16 cellular contexts compared by ENCODE assay signal in the genomic region with DNA sequence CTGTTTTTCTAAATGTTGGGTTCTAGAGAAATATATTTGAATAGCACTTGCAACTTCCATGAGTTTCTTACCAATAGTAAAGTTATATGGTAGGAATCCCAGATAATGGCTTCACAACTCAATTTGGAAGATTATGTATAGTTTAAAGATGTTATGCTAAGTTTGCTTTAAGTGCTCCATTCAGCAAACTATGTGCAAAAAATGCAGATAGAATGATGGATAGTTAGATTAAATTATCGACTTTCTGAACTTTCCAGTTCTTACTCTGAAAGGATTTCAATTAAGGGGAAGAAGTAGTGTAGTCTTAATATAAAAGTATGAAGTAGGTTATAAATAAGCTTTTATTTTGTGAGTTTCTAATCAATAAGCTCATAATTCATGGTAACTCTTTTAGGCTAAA.
A peak's percentile ranks its signal among the peaks of the same experiment; 100 is the strongest.
DNase-seq lines count a peak whose midpoint lies in the region; ATAC-seq, FAIRE-seq and TF ChIP-seq lines count a peak whose summit lies in the region.
"Had no signal": no experiment of that assay in that cellular context is flagged by ENCODE, and none has a peak within 500 bp of the region (broad histone marks: within the 10 kb centered on the region; RNA-seq: fewer than 3 reads in every experiment).

No MANE protein-coding gene starts in this region.

- no peak overlapping the region for H3K27ac Mint-ChIP-seq in endothelial cell (ENCODE audit: unreplicated experiment)
- H3K27ac Mint-ChIP-seq: CD4-positive, alpha-beta T cell; H9 had no signal

- H3K9me3 ChIP-seq in SK-N-MC (ENCODE audit: low read depth, low read length) (no peaks in the 10 kb centered on the region), smooth muscle cell (replicated peaks; ENCODE audit: low read depth) (no peaks in the 10 kb centered on the region)
- H3K9me3 ChIP-seq: Caco-2 had no signal

- no peak overlapping the region for H3K4me3 ChIP-seq in SK-N-MC
- H3K4me3 ChIP-seq in smooth muscle cell: no peak overlapping the region

- H3K27me3 ChIP-seq in smooth muscle cell (ENCODE audit: low read depth): no peaks in the 10 kb centered on the region

- H3K4me1 ChIP-seq in smooth muscle cell (ENCODE audit: low read depth): peaks cover 19% of the 10 kb centered on the region

- no peak for ATAC-seq in GM21447 (IDR thresholded peaks at IDR 0.05; ENCODE audit: unreplicated experiment)

- H3K9ac ChIP-seq in SK-N-MC (ENCODE audit: insufficient read length) (no peak overlapping the region), smooth muscle cell (ENCODE audit: low read depth) (no peak overlapping the region)

- H2AFZ ChIP-seq in smooth muscle cell (ENCODE audit: low read depth): no peak overlapping the region

- H3K4me2 ChIP-seq in smooth muscle cell: peak overlapping the region; percentile 79

- H3F3A ChIP-seq in smooth muscle cell (ENCODE audit: low read depth): peaks cover 4% of the 10 kb centered on the region

- TF ChIP-seq CTCF in smooth muscle cell (IDR thresholded peaks at IDR 0.05; ENCODE audit: borderline replicate concordance, insufficient read depth, poor library complexity, severe bottlenecking) (no peak), endothelial cell (IDR thresholded peaks at IDR 0.05; ENCODE audit: unreplicated experiment) (no peak)

- peak overlapping the region; percentile 99; the same call in 1 of the 2 replicates for H3K27ac ChIP-seq in SK-N-MC
- H3K27ac ChIP-seq in smooth muscle cell (ENCODE audit: low read depth): peak overlapping the region; percentile 100
- H3K27ac ChIP-seq: C4-2B had no signal

- H3K79me2 ChIP-seq in smooth muscle cell (ENCODE audit: low read depth): no peaks in the 10 kb centered on the region

- no peak overlapping the region for H3K4me3 Mint-ChIP-seq in endothelial cell (ENCODE audit: unreplicated experiment)
- H3K4me3 Mint-ChIP-seq: CD4-positive, alpha-beta T cell; H9 had no signal

- H3K36me3 ChIP-seq in SK-N-MC (ENCODE audit: insufficient read depth, low read length) (no peaks in the 10 kb centered on the region), smooth muscle cell (ENCODE audit: low read depth) (no peaks in the 10 kb centered on the region)

- H4K20me1 ChIP-seq in smooth muscle cell (ENCODE audit: low read depth): no peaks in the 10 kb centered on the region

- FAIRE-seq in G401.6 (lab: Jason Lieb, UNC) (peak; percentile 41), frontal cortex (lab: Jason Lieb, UNC) (peak; percentile 33)
- FAIRE-seq: D721Med, GM12892, H1 had no signal

- peaks cover 3% of the 10 kb centered on the region for H3K36me3 Mint-ChIP-seq in endothelial cell (ENCODE audit: low read depth, unreplicated experiment)

- DNase-seq in SK-N-MC (ENCODE audit: low read depth, low spot score) (no peak), frontal cortex (ENCODE audit: low spot score in 2 of 2) (no peak), smooth muscle cell (lab: John Stamatoyannopoulos, UW; ENCODE audit: unreplicated experiment) (no peak), endothelial cell (ENCODE audit: low spot score) (no peak), HUDEP-2 (lab: John Stamatoyannopoulos, UW; ENCODE audit: unreplicated experiment in 76 of 76) (no peak)
- DNase-seq: ACHN; Caco-2; CD4-positive, alpha-beta T cell; GDM1; H9 had no signal

- H3K27me3 Mint-ChIP-seq in endothelial cell (ENCODE audit: unreplicated experiment): no peaks in the 10 kb centered on the region
- H3K27me3 Mint-ChIP-seq: CD4-positive, alpha-beta T cell had no signal

- no peaks in the 10 kb centered on the region for H3K9me3 Mint-ChIP-seq in endothelial cell (ENCODE audit: unreplicated experiment)
- H3K9me3 Mint-ChIP-seq: CD4-positive, alpha-beta T cell had no signal

- peaks cover 31% of the 10 kb centered on the region for H3K4me1 Mint-ChIP-seq in endothelial cell (ENCODE audit: unreplicated experiment)

- WGBS in smooth muscle cell (ENCODE audit: low lambda C conversion rate): 83% methylated on average over 1 of the region's 1 CpG
